In genomic region chr11:57547854-57548377, GRCh38 we compare ENCODE assay signal across 9 cellular contexts. TPM values are rescaled to one million over a fixed set of nuclear protein-coding genes. Genes with fewer than 3 reads are reported as not detected.
A peak's percentile ranks its signal among the peaks of the same experiment; 100 is the strongest.
DNase-seq lines count a peak whose midpoint lies in the region; ATAC-seq and FAIRE-seq lines count a peak whose summit lies in the region.
"Had no signal": no experiment of that assay in that cellular context is flagged by ENCODE, and none has a peak within 500 bp of the region (broad histone marks: within the 10 kb centered on the region; RNA-seq: fewer than 3 reads in every experiment).

No MANE protein-coding gene starts in this region.

- no peak for DNase-seq in cortex of kidney (lab: John Stamatoyannopoulos, UW)
- no peak for DNase-seq in NK-92 (lab: John Stamatoyannopoulos, UW; ENCODE audit: unreplicated experiment)
- DNase-seq in NCI-H2171 treated with DMSO at 0.1 percent for 48 hours (lab: John Stamatoyannopoulos, UW): no peak
- DNase-seq in HTR-8/SVneo (ENCODE audit: insufficient read length, low spot score): no peak

- no peak for FAIRE-seq in HTR-8/SVneo (lab: Jason Lieb, UNC)

- ATAC-seq in GM18499 (IDR thresholded peaks at IDR 0.05; ENCODE audit: insufficient read depth, unreplicated experiment) (peak; percentile 77), GM21423 (IDR thresholded peaks at IDR 0.05; ENCODE audit: unreplicated experiment) (peak; percentile 94), HG03469 (IDR thresholded peaks at IDR 0.05; ENCODE audit: unreplicated experiment) (peak; percentile 87), esophagus mucosa (peak; percentile 27)

RNA-seq across cellular contexts. Expression of gene SMTNL1, which starts 10.5 kb away (rescaled TPM):
- not detected for total RNA-seq in esophagus mucosa
- total RNA-seq: fibroblast of lung had no signal

RNA-seq across cellular contexts. Expression of gene TIMM10, which starts 17.4 kb away (rescaled TPM):
- total RNA-seq in esophagus mucosa: 43.6 TPM

RNA-seq across cellular contexts. Expression of gene UBE2L6, which starts 19.6 kb away (rescaled TPM):
- total RNA-seq in esophagus mucosa: 36.9 TPM

RNA-seq across cellular contexts. Expression of gene SLC43A1, which starts 32.4 kb away (rescaled TPM):
- total RNA-seq in esophagus mucosa: 1.00 TPM

RNA-seq across cellular contexts. Expression of gene SERPING1, which starts 49.6 kb away (rescaled TPM):
- 16.7 TPM for total RNA-seq in esophagus mucosa

Comparison
In these comparisons a context has a peak if more than half of its experiments do, and no peak if none do; other contexts are left out.
1. ATAC-seq: peak in every context shown above with its lines; median percentile 94 in GM21423; 87 in HG03469; 77 in GM18499; 27 in esophagus mucosa.